1 cellular context compared by ENCODE assay signal in the genomic region with DNA sequence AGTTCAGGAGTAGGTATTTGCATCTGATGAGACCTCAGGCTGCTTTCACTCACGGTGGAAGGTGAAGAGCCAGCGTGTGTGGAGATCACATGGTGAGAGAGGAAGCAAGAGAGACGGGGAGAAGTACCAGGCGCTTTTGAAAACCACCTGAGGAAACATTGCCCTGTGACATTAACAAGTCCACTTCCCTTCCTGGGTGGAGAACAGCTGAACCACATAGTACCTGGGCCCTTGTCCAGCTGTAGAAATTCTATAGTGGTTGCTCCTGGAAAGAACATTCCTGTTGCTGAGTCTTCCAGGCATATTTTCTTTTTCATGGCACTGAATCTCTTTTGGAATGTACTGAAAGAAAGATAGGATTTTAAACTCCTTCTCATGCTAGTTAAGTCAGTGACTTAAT.
TF ChIP-seq lines count a peak whose summit lies in the region.

No MANE protein-coding gene starts in this region.

TF ChIP-seq in SK-N-SH treated with all-trans-retinoic acid at 6 μM for 48 hours, 23 proteins besides CTCF, POLR2A, EP300 and RAD21 (continued from another document):
- TF ChIP-seq, protein P1, sequence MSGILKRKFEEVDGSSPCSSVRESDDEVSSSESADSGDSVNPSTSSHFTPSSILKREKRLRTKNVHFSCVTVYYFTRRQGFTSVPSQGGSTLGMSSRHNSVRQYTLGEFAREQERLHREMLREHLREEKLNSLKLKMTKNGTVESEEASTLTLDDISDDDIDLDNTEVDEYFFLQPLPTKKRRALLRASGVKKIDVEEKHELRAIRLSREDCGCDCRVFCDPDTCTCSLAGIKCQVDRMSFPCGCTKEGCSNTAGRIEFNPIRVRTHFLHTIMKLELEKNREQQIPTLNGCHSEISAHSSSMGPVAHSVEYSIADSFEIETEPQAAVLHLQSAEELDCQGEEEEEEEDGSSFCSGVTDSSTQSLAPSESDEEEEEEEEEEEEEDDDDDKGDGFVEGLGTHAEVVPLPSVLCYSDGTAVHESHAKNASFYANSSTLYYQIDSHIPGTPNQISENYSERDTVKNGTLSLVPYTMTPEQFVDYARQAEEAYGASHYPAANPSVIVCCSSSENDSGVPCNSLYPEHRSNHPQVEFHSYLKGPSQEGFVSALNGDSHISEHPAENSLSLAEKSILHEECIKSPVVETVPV (CRISPR knock-in tag; IDR thresholded peaks at IDR 0.05) = no peak
- TF ChIP-seq ZFP3 (CRISPR knock-in tag; IDR thresholded peaks at IDR 0.05) (no peak), CSDC2 (CRISPR knock-in tag; IDR thresholded peaks at IDR 0.05) (no peak), TOX (CRISPR knock-in tag; IDR thresholded peaks at IDR 0.05; ENCODE audit: borderline replicate concordance) (no peak)
- TF ChIP-seq, protein P2, sequence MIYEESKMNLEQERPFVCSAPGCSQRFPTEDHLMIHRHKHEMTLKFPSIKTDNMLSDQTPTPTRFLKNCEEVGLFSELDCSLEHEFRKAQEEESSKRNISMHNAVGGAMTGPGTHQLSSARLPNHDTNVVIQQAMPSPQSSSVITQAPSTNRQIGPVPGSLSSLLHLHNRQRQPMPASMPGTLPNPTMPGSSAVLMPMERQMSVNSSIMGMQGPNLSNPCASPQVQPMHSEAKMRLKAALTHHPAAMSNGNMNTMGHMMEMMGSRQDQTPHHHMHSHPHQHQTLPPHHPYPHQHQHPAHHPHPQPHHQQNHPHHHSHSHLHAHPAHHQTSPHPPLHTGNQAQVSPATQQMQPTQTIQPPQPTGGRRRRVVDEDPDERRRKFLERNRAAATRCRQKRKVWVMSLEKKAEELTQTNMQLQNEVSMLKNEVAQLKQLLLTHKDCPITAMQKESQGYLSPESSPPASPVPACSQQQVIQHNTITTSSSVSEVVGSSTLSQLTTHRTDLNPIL (CRISPR knock-in tag; IDR thresholded peaks at IDR 0.05; ENCODE audit: low read depth) = no peak
- TF ChIP-seq, protein P3, sequence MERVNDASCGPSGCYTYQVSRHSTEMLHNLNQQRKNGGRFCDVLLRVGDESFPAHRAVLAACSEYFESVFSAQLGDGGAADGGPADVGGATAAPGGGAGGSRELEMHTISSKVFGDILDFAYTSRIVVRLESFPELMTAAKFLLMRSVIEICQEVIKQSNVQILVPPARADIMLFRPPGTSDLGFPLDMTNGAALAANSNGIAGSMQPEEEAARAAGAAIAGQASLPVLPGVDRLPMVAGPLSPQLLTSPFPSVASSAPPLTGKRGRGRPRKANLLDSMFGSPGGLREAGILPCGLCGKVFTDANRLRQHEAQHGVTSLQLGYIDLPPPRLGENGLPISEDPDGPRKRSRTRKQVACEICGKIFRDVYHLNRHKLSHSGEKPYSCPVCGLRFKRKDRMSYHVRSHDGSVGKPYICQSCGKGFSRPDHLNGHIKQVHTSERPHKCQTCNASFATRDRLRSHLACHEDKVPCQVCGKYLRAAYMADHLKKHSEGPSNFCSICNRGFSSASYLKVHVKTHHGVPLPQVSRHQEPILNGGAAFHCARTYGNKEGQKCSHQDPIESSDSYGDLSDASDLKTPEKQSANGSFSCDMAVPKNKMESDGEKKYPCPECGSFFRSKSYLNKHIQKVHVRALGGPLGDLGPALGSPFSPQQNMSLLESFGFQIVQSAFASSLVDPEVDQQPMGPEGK (CRISPR knock-in tag; IDR thresholded peaks at IDR 0.05; ENCODE audit: borderline replicate concordance) = no peak
- TF ChIP-seq, protein P4, sequence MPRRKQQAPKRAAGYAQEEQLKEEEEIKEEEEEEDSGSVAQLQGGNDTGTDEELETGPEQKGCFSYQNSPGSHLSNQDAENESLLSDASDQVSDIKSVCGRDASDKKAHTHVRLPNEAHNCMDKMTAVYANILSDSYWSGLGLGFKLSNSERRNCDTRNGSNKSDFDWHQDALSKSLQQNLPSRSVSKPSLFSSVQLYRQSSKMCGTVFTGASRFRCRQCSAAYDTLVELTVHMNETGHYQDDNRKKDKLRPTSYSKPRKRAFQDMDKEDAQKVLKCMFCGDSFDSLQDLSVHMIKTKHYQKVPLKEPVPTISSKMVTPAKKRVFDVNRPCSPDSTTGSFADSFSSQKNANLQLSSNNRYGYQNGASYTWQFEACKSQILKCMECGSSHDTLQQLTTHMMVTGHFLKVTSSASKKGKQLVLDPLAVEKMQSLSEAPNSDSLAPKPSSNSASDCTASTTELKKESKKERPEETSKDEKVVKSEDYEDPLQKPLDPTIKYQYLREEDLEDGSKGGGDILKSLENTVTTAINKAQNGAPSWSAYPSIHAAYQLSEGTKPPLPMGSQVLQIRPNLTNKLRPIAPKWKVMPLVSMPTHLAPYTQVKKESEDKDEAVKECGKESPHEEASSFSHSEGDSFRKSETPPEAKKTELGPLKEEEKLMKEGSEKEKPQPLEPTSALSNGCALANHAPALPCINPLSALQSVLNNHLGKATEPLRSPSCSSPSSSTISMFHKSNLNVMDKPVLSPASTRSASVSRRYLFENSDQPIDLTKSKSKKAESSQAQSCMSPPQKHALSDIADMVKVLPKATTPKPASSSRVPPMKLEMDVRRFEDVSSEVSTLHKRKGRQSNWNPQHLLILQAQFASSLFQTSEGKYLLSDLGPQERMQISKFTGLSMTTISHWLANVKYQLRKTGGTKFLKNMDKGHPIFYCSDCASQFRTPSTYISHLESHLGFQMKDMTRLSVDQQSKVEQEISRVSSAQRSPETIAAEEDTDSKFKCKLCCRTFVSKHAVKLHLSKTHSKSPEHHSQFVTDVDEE (CRISPR knock-in tag; IDR thresholded peaks at IDR 0.05) = no peak
